Comparison of ENCODE assay signal across 6 cellular contexts in genomic region chr15:36693644-36694043, GRCh38.
"Had no signal": no experiment of that assay in that cellular context is flagged by ENCODE, and none has a peak within 500 bp of the region (broad histone marks: within the 10 kb centered on the region; RNA-seq: fewer than 3 reads in every experiment).

No MANE protein-coding gene starts in this region.

- ATAC-seq: GM23338 had no signal

- FAIRE-seq: H1 had no signal

- H3K4me3 ChIP-seq: GM23338 had no signal

- H3K4me2 ChIP-seq: GM23338 had no signal

- DNase-seq: H9, HCEC 1CT, KG1 had no signal

- H3K27ac ChIP-seq: HL-60 had no signal

- H2AFZ ChIP-seq: GM23338 had no signal
